Comparison of ENCODE assay signal across 15 cellular contexts in genomic region chr17:27810902-27811557, GRCh38. TPM values are rescaled to one million over a fixed set of nuclear protein-coding genes. Genes with fewer than 3 reads are reported as not detected.
DNase-seq lines count a peak whose midpoint lies in the region; ATAC-seq, FAIRE-seq and TF ChIP-seq lines count a peak whose summit lies in the region.
"Had no signal": no experiment of that assay in that cellular context is flagged by ENCODE, and none has a peak within 500 bp of the region (broad histone marks: within the 10 kb centered on the region; RNA-seq: fewer than 3 reads in every experiment).

No MANE protein-coding gene starts in this region.

- no peaks in the 10 kb centered on the region for H3K9me3 Mint-ChIP-seq in natural killer cell treated with Interleukin-12 subunit alpha and Interleukin-12 subunit beta and Interleukin-15 and Interleukin-18, amount 100 ng/mL, for 72 hours
- H3K9me3 Mint-ChIP-seq in natural killer cell: no peaks in the 10 kb centered on the region
- H3K9me3 Mint-ChIP-seq: effector memory CD8-positive, alpha-beta T cell had no signal

- intact Hi-C loops in natural killer cell (cut with micrococcal nuclease): no loop called here
- intact Hi-C loops in pancreas (cut with DNase I): no loop called here

- H3K27me3 Mint-ChIP-seq in natural killer cell treated with Interleukin-12 subunit alpha and Interleukin-12 subunit beta and Interleukin-15 and Interleukin-18, amount 100 ng/mL, for 72 hours: peaks cover 0 to 2% of the 10 kb centered on the region in 2 donors
- peaks cover 0 to 3% of the 10 kb centered on the region in 2 donors for H3K27me3 Mint-ChIP-seq in natural killer cell (ENCODE audit: low read depth in 2 of 2)
- H3K27me3 Mint-ChIP-seq: effector memory CD8-positive, alpha-beta T cell; type B pancreatic cell had no signal

- no peaks in the 10 kb centered on the region for H3K36me3 ChIP-seq in Peyer's patch
- no peaks in the 10 kb centered on the region for H3K36me3 ChIP-seq in gastroesophageal sphincter
- no peaks in the 10 kb centered on the region for H3K36me3 ChIP-seq in pancreas

- FAIRE-seq in pancreas (lab: Jason Lieb, UNC): no peak
- FAIRE-seq: keratinocyte had no signal

- TF ChIP-seq EP300 in gastroesophageal sphincter (IDR thresholded peaks at IDR 0.05): no peak

- H3K27ac Mint-ChIP-seq in natural killer cell treated with Interleukin-12 subunit alpha and Interleukin-12 subunit beta and Interleukin-15 and Interleukin-18, amount 100 ng/mL, for 72 hours: peak overlapping the region; percentile 72 to 90
- H3K27ac Mint-ChIP-seq in natural killer cell: no peak overlapping the region
- H3K27ac Mint-ChIP-seq: WTC11 had no signal

- H3K4me1 ChIP-seq in Peyer's patch: peaks cover 5 to 43% (median 9%) of the 10 kb centered on the region in 4 donors
- peaks cover 0 to 2% (median 0%) of the 10 kb centered on the region in 3 donors for H3K4me1 ChIP-seq in gastroesophageal sphincter
- H3K4me1 ChIP-seq in pancreas: peaks cover 0 to 1% (median 0%) of the 10 kb centered on the region in 3 donors

- H3K4me3 ChIP-seq in Peyer's patch (no peak overlapping the region), gastroesophageal sphincter (no peak overlapping the region), pancreas (no peak overlapping the region)
- H3K4me3 ChIP-seq: SK-N-MC had no signal

- H3K4me3 Mint-ChIP-seq in natural killer cell treated with Interleukin-12 subunit alpha and Interleukin-12 subunit beta and Interleukin-15 and Interleukin-18, amount 100 ng/mL, for 72 hours: no peak overlapping the region
- H3K4me3 Mint-ChIP-seq in natural killer cell: no peak overlapping the region
- H3K4me3 Mint-ChIP-seq: type B pancreatic cell, WTC11 had no signal

- TF ChIP-seq POLR2A in Peyer's patch (IDR thresholded peaks at IDR 0.05): no peak
- TF ChIP-seq POLR2A in gastroesophageal sphincter (IDR thresholded peaks at IDR 0.05): no peak

- ATAC-seq in natural killer cell treated with Interleukin-12 subunit alpha and Interleukin-12 subunit beta and Interleukin-15 and Interleukin-18, amount 100 ng/mL, for 72 hours: no peak
- no peak for ATAC-seq in natural killer cell
- ATAC-seq in esophagus mucosa: peak; percentile 74
- no peak for ATAC-seq in gastroesophageal sphincter
- ATAC-seq in GM19023 (IDR thresholded peaks at IDR 0.05; ENCODE audit: unreplicated experiment): no peak
- ATAC-seq in pancreas: no peak
- ATAC-seq: effector memory CD8-positive, alpha-beta T cell had no signal

- peaks cover 36 to 37% of the 10 kb centered on the region in 2 donors for H3K4me1 Mint-ChIP-seq in natural killer cell treated with Interleukin-12 subunit alpha and Interleukin-12 subunit beta and Interleukin-15 and Interleukin-18, amount 100 ng/mL, for 72 hours (ENCODE audit: low read depth in 2 of 2)
- peaks cover 12 to 18% of the 10 kb centered on the region in 2 donors for H3K4me1 Mint-ChIP-seq in natural killer cell

- DNase-seq in natural killer cell treated with Interleukin-12 subunit alpha and Interleukin-12 subunit beta and Interleukin-15 and Interleukin-18, amount 100 ng/mL, for 72 hours (ENCODE audit: low spot score): no peak
- DNase-seq in natural killer cell (no peak), Peyer's patch (peak in 1 of 3 donors; percentile 55), glomerular visceral epithelial cell (ENCODE audit: extremely low spot score) (no peak), pancreas (no peak)
- DNase-seq: AML-193; effector memory CD8-positive, alpha-beta T cell had no signal

- H3K27me3 ChIP-seq in Peyer's patch: no peaks in the 10 kb centered on the region
- H3K27me3 ChIP-seq in gastroesophageal sphincter: no peaks in the 10 kb centered on the region
- H3K27me3 ChIP-seq in pancreas: no peaks in the 10 kb centered on the region

- 71 to 73% methylated on average over 4 to 9 of the region's 10 CpGs for WGBS in gastroesophageal sphincter (ENCODE audit: low coverage in 1 of 2), 2 donors
- WGBS in pancreas, 2 donors: 80 to 87% methylated on average over 10 of the region's 10 CpGs

- TF ChIP-seq CTCF in natural killer cell (IDR thresholded peaks at IDR 0.05) (no peak), Peyer's patch (IDR thresholded peaks at IDR 0.05) (no peak), gastroesophageal sphincter (IDR thresholded peaks at IDR 0.05) (no peak), pancreas (IDR thresholded peaks at IDR 0.05) (no peak)

- H3K9me3 ChIP-seq in Peyer's patch (peaks cover 0 to 3% (median 0%) of the 10 kb centered on the region in 4 donors), gastroesophageal sphincter (peaks cover 0 to 7% (median 0%) of the 10 kb centered on the region in 3 donors), pancreas (no peaks in the 10 kb centered on the region)

- H3K27ac ChIP-seq in Peyer's patch: peak overlapping the region in 3 of 4 donors; percentile 13 to 78 (median 63)
- H3K27ac ChIP-seq in gastroesophageal sphincter: no peak overlapping the region
- H3K27ac ChIP-seq in pancreas: peak overlapping the region in 1 of 4 donors; percentile 55
- H3K27ac ChIP-seq: SK-N-MC had no signal

- H3K36me3 Mint-ChIP-seq in natural killer cell treated with Interleukin-12 subunit alpha and Interleukin-12 subunit beta and Interleukin-15 and Interleukin-18, amount 100 ng/mL, for 72 hours: no peaks in the 10 kb centered on the region
- H3K36me3 Mint-ChIP-seq in natural killer cell: no peaks in the 10 kb centered on the region
- H3K36me3 Mint-ChIP-seq: type B pancreatic cell had no signal

RNA-seq across cellular contexts. Expression of gene NOS2, which starts 10.7 kb away (rescaled TPM):
- total RNA-seq in natural killer cell treated with Interleukin-12 subunit alpha and Interleukin-12 subunit beta and Interleukin-15 and Interleukin-18, amount 100 ng/mL, for 72 hours: not detected
- total RNA-seq in natural killer cell (under 1 TPM in 2 of 3 donors, not detected in 1; 0.19 to 0.20 TPM), Peyer's patch (10 to 100 TPM in 1 of 4 donors, 1 to 10 TPM in 3; 6.7 to 16.5 (median 7.7) TPM), esophagus mucosa (not detected), gastroesophageal sphincter (under 1 TPM; 0.07 to 0.40 (median 0.35) TPM), pancreas (under 1 TPM in 5 of 6 donors, not detected in 1; 0.03 to 0.43 (median 0.06) TPM)
- under 1 TPM; 0.08 to 0.38 TPM for polyA plus RNA-seq in pancreas
- total RNA-seq: pulmonary artery endothelial cell had no signal
- polyA plus RNA-seq: keratinocyte had no signal

Comparison
In these comparisons a context has a peak if more than half of its experiments do, and no peak if none do; other contexts are left out.
1. H3K27ac Mint-ChIP-seq: peak in natural killer cell treated with Interleukin-12 subunit alpha and Interleukin-12 subunit beta and Interleukin-15 and Interleukin-18, amount 100 ng/mL, for 72 hours (2 of 2); none in natural killer cell (0 of 2).
2. H3K27ac ChIP-seq: peak in Peyer's patch (3 of 4); none in gastroesophageal sphincter (0 of 4).